29 cellular contexts compared by ENCODE assay signal in the genomic region with DNA sequence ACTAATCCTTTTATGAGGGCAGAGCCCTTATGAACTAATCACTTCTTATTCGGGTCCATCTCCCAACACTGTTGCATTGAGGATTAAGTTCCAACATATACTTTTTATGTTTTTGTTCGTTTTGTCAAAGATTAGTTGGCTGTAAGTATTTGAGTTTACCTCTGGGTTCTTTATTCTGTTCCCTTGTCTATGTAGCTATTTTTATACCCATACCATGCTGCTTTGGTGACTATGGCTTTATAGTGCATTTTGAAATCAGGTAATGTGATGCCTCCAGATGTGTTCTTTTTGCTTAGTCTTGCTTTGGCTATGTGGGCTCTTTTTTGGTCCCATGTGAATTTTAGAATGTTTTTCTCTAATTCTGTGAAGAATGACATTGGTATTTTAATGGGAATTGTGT.
"Had no signal": no experiment of that assay in that cellular context is flagged by ENCODE, and none has a peak within 500 bp of the region (broad histone marks: within the 10 kb centered on the region; RNA-seq: fewer than 3 reads in every experiment).

No MANE protein-coding gene starts in this region.

- ATAC-seq: naive thymus-derived CD4-positive, alpha-beta T cell; natural killer cell; psoas muscle; right cardiac atrium; sciatic nerve; stimulated activated memory B cell treated with anti-CD40 and anti-IgM and Interleukin-4, amounts not matched to agents 10 μg/mL and 1 μg/mL and 100 μg/mL, for 72 hours; stimulated activated naive CD8-positive, alpha-beta T cell treated with anti-CD3 and anti-CD28 coated beads, Interleukin-15, amount 100 ng/mL, for 72 hours; stimulated activated naive CD8-positive, alpha-beta T cell treated with anti-CD3 and anti-CD28 coated beads, Interleukin-15, Interleukin-2, amounts not matched to agents 100 U/mL and 50 U/mL, for 24 hours; upper lobe of right lung had no signal

- H3K36me3 ChIP-seq: neural progenitor cell, ovary, spleen, suprapubic skin, thyroid gland, tibial nerve, upper lobe of right lung, uterus had no signal

- H3K9me3 ChIP-seq: ovary, psoas muscle, spleen, suprapubic skin, testis, thyroid gland, upper lobe of right lung, uterus had no signal

- H3K4me3 ChIP-seq: neural progenitor cell, ovary, psoas muscle, skin epidermis, smooth muscle cell, spleen, suprapubic skin, testis, thyroid gland, tibial nerve, upper lobe of right lung, uterus had no signal

- DNase-seq: naive thymus-derived CD4-positive, alpha-beta T cell; natural killer cell; occipital lobe; ovary; posterior cingulate gyrus; psoas muscle; right cardiac atrium; spleen; stimulated activated CD4-positive, alpha-beta T cell treated with anti-CD3 and anti-CD28 coated beads, Interleukin-12 subunit alpha, Interleukin-12 subunit beta, amount 100 ng/mL, for 4 hours; stimulated activated CD4-positive, alpha-beta T cell treated with anti-CD3 and anti-CD28 coated beads, Interleukin-1b, Interleukin-23, amount 100 ng/mL, for 48 hours; stimulated activated CD4-positive, alpha-beta T cell treated with anti-CD3 and anti-CD28 coated beads, Interleukin-4, amount 100 ng/mL, for 1 hour; stimulated activated CD4-positive, alpha-beta T cell treated with anti-CD3 and anti-CD28 coated beads, Interleukin-4, amount 100 ng/mL, for 4 hours; stimulated activated CD8-positive, alpha-beta memory T cell treated with anti-CD3 and anti-CD28 coated beads, Interleukin-4, amount 100 ng/mL, for 48 hours; stimulated activated naive CD4-positive, alpha-beta T cell; stimulated activated naive CD8-positive, alpha-beta T cell treated with anti-CD3 and anti-CD28 coated beads, Interleukin-15, amount 100 ng/mL, for 72 hours; stimulated activated naive CD8-positive, alpha-beta T cell treated with anti-CD3 and anti-CD28 coated beads, Interleukin-15, Interleukin-2, amounts not matched to agents 100 U/mL and 50 U/mL, for 24 hours; substantia nigra; testis; thyroid gland; upper lobe of right lung; uterus had no signal

- H3K4me1 ChIP-seq: neural progenitor cell, spleen, testis, tibial nerve, uterus had no signal

- H3K27me3 ChIP-seq: neural progenitor cell, ovary, spleen, suprapubic skin, testis, thyroid gland, tibial nerve, upper lobe of right lung, uterus had no signal

- H3K27ac ChIP-seq: neural progenitor cell, ovary, parathyroid adenoma, psoas muscle, skin epidermis, spleen, suprapubic skin, testis, tibial nerve, upper lobe of right lung, uterus had no signal
